1 cellular context compared by ENCODE assay signal in the genomic region with DNA sequence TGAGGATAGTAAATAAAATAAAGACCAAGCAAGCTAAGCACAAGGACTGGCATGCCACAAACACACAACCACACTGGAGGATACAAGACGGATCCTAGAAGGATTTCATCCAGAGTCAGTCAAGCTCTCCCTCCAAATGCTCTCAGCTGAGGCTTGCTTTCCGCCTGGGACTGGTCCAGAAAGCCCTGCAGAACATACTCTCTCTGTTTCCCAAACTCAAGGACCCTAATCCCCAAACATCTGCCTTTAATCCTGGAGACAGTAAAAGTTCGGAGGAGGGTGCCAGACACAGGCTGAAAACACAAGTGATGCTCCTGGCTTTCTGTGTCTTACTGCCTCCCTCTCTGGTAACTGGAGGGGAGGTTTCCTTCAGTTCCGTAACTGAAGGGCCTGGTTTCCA.
TF ChIP-seq lines count a peak whose summit lies in the region.

No MANE protein-coding gene starts in this region.

TF ChIP-seq in K562, 482 proteins besides CTCF, POLR2A, EP300 and RAD21:
- no peak for TF ChIP-seq PTBP1 (IDR thresholded peaks at IDR 0.05; ENCODE audit: low read depth, low read length)
- TF ChIP-seq, protein P1, sequence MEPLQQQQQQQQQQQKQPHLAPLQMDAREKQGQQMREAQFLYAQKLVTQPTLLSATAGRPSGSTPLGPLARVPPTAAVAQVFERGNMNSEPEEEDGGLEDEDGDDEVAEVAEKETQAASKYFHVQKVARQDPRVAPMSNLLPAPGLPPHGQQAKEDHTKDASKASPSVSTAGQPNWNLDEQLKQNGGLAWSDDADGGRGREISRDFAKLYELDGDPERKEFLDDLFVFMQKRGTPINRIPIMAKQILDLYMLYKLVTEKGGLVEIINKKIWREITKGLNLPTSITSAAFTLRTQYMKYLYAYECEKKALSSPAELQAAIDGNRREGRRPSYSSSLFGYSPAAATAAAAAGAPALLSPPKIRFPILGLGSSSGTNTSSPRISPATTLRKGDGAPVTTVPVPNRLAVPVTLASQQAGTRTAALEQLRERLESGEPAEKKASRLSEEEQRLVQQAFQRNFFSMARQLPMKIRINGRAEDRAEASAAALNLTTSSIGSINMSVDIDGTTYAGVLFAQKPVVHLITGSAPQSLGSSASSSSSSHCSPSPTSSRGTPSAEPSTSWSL (CRISPR knock-in tag; IDR thresholded peaks at IDR 0.05; ENCODE audit: borderline replicate concordance), result no peak
